Comparison of ENCODE assay signal across 21 cellular contexts in the genomic region with DNA sequence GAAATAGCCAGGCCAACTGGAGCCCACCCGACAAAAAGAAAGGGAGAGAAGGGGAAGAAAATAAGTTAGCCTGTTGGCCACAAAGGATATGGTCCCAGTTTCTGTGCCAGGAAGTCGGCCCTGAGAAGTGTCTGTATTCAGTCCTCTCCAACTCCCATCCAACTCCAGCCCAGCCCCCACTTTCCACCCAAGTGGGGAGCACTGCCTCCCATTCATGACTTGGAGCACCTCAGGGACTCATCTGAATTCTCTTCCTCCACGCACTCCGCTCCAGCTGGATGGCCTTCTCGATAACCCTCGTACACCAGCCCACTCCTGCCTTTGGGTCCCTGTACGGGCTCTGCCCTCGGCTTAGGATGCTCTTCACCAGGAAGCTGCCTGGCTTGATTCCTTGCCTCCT. TPM values are rescaled to one million over a fixed set of nuclear protein-coding genes. Genes with fewer than 3 reads are reported as not detected.
DNase-seq lines count a peak whose midpoint lies in the region; ATAC-seq, FAIRE-seq and TF ChIP-seq lines count a peak whose summit lies in the region.
"Had no signal": no experiment of that assay in that cellular context is flagged by ENCODE, and none has a peak within 500 bp of the region (broad histone marks: within the 10 kb centered on the region; RNA-seq: fewer than 3 reads in every experiment).

No MANE protein-coding gene starts in this region.

- H3K27ac Mint-ChIP-seq in brain (no peak overlapping the region), natural killer cell (no peak overlapping the region)

- H3K4me1 ChIP-seq in HepG2 (ENCODE audit: insufficient read depth, low read length) = peaks cover 22% of the 10 kb centered on the region
- H3K4me1 ChIP-seq in right lobe of liver = peaks cover 0 to 17% (median 4%) of the 10 kb centered on the region in 4 donors

- TF ChIP-seq RAD21 in HepG2 (CRISPR knock-in tag; IDR thresholded peaks at IDR 0.05) = no peak

- no peak overlapping the region for H3K4me2 ChIP-seq in HepG2 (ENCODE audit: low read depth, low read length)
- H3K4me2 ChIP-seq: KMS-11 had no signal

- H3K36me3 Mint-ChIP-seq in brain (no peaks in the 10 kb centered on the region), natural killer cell (no peaks in the 10 kb centered on the region)

- H3K9ac ChIP-seq in HepG2 (ENCODE audit: insufficient read depth, low read depth, low read length) = no peak overlapping the region
- H3K9ac ChIP-seq: KMS-11 had no signal

- H4K20me1 ChIP-seq in HepG2 (ENCODE audit: insufficient read depth, low read length) = peaks cover 2% of the 10 kb centered on the region; the same call in 1 of the 2 replicates

- H3K9me3 Mint-ChIP-seq in brain (no peaks in the 10 kb centered on the region), natural killer cell (no peaks in the 10 kb centered on the region)

- FAIRE-seq in HepG2 (lab: Jason Lieb, UNC) = no peak

- ATAC-seq in HepG2 = no peak
- ATAC-seq in right lobe of liver = no peak
- ATAC-seq in natural killer cell = no peak
- no peak for ATAC-seq in GM18519 (IDR thresholded peaks at IDR 0.05; ENCODE audit: low FRiP score, unreplicated experiment)

- no TSS peak for BruUV-seq in HepG2 (replicated peaks; lab: Mats Ljungman, UMichigan)

- H3K27me3 Mint-ChIP-seq in brain (peaks cover 90% of the 10 kb centered on the region), natural killer cell (ENCODE audit: low read depth in 2 of 2) (peaks cover 44 to 50% of the 10 kb centered on the region in 2 donors)

- TF ChIP-seq EP300 in HepG2 (IDR thresholded peaks at IDR 0.05; ENCODE audit: low read depth in 2 of 2, low read length in 2 of 2) = no peak
- TF ChIP-seq EP300 in HepG2 (CRISPR knock-in tag; IDR thresholded peaks at IDR 0.05; ENCODE audit: borderline replicate concordance) = no peak

- in situ Hi-C loops in HepG2 (cut with HindIII; ENCODE audit: extremely low pct_ligation_motif_present, low pct_unique_long_range_greater_than_20kb) = loop anchor here (10.0 kb wide), 1 partner anchor 198 kb away; the partner anchor contains the start of gene RHOC

- H3K9me3 ChIP-seq in HepG2 (ENCODE audit: low read length) = no peaks in the 10 kb centered on the region
- no peaks in the 10 kb centered on the region for H3K9me3 ChIP-seq in right lobe of liver
- H3K9me3 ChIP-seq: HAP-1 had no signal

- POLR2A ChIA-PET in HepG2 (lab: Yijun Ruan, JAX) = no interaction called here

- TF ChIP-seq CTCF in HepG2 (CRISPR knock-in tag; IDR thresholded peaks at IDR 0.05) (no peak), right lobe of liver (IDR thresholded peaks at IDR 0.05) (no peak), brain (conservative IDR thresholded peaks at IDR 0.05) (no peak), natural killer cell (IDR thresholded peaks at IDR 0.05) (no peak)

- intact Hi-C loops in HepG2 (cut with micrococcal nuclease; ENCODE audit: unreplicated experiment) (no loop called here), right lobe of liver (cut with DNase I) (loop anchor here in 1 of 2 donors (10.0 kb wide), 1 partner anchor 198 kb away; the partner anchor contains the start of gene RHOC), natural killer cell (cut with micrococcal nuclease) (loop anchor here (10.0 kb wide), 1 partner anchor 298 kb away; no protein-coding TSS in a partner anchor)

- H3K4me3 Mint-ChIP-seq in brain = peak overlapping the region in 3 of 5 experiments; percentile 62 to 87 (median 83)
- H3K4me3 Mint-ChIP-seq in natural killer cell = peak overlapping the region; percentile 89

- TF ChIP-seq POLR2A in HepG2 (IDR thresholded peaks at IDR 0.05; ENCODE audit: insufficient read depth in 1 of 2, low read depth in 2 of 2, low read length in 2 of 2) = no peak
- no peak for TF ChIP-seq POLR2A in right lobe of liver (IDR thresholded peaks at IDR 0.05)

- H3K27ac ChIP-seq in HepG2 (ENCODE audit: extremely low read length, insufficient read depth, low read length) (no peak overlapping the region), right lobe of liver (no peak overlapping the region)
- H3K27ac ChIP-seq: 22Rv1, HL-60, KMS-11 had no signal

- H3K79me2 ChIP-seq in HepG2 (ENCODE audit: insufficient read depth, low read length) = no peaks in the 10 kb centered on the region

- CTCF ChIA-PET in HepG2 (lab: Yijun Ruan, JAX; ENCODE audit: low intra/inter-chr PET ratio, low total read pairs) = no interaction called here

- H3K36me3 ChIP-seq in HepG2 (replicated peaks in 1 of 2; ENCODE audit: control insufficient read depth in 1 of 2, insufficient read depth in 2 of 2, low read length in 2 of 2) = no peaks in the 10 kb centered on the region
- no peaks in the 10 kb centered on the region for H3K36me3 ChIP-seq in right lobe of liver
- H3K36me3 ChIP-seq: HAP-1 had no signal

- H3K4me3 ChIP-seq in HepG2 (replicated peaks in 1 of 3; ENCODE audit: insufficient read depth in 1 of 3, low read depth in 2 of 3, low read length in 3 of 3) (no peak overlapping the region), right lobe of liver (no peak overlapping the region)
- H3K4me3 ChIP-seq: HAP-1 had no signal

- WGBS in HepG2 (ENCODE audit: low lambda C conversion rate) = 63% methylated on average over 8 of the region's 8 CpGs
- WGBS in right lobe of liver (ENCODE audit: insufficient coverage, low coverage, low lambda C conversion rate, missing lambda C conversion rate) = 92% methylated on average over 4 of the region's 8 CpGs

- H3K4me1 Mint-ChIP-seq in brain = peaks cover 30% of the 10 kb centered on the region
- peaks cover 0 to 8% of the 10 kb centered on the region in 2 donors for H3K4me1 Mint-ChIP-seq in natural killer cell

- no peak for DNase-seq in HepG2 (ENCODE audit: low spot score)
- no peak for DNase-seq in right lobe of liver
- DNase-seq in natural killer cell = no peak
- DNase-seq in NCI-H526 (lab: John Stamatoyannopoulos, UW) = no peak
- no peak for DNase-seq in NCI-H345 (lab: John Stamatoyannopoulos, UW)
- DNase-seq in activated naive CD4-positive, alpha-beta T cell (lab: John Stamatoyannopoulos, UW) = no peak
- DNase-seq: ACHN, C1 segment of cervical spinal cord, MV-4-11, NCI-H1105 treated with DMSO at 0.1 percent for 48 hours, NCI-H2029 treated with DMSO at 0.1 percent for 48 hours, NCI-H446, NCI-H526 treated with DMSO at 0.1 percent for 48 hours, Right ventricle myocardium superior had no signal

- H3K27me3 ChIP-seq in HepG2 (ENCODE audit: control insufficient read depth in 1 of 2, insufficient read depth in 2 of 2, low read length in 2 of 2) (peaks cover 18 to 92% of the 10 kb centered on the region in 2 experiments; a peak in 4 of 5 replicates), right lobe of liver (peaks cover 4 to 19% of the 10 kb centered on the region in 2 donors)

- H2AFZ ChIP-seq in HepG2 (ENCODE audit: low read length) = no peak overlapping the region

TF ChIP-seq in HepG2, 621 proteins besides CTCF, POLR2A, EP300 and RAD21 (continues in another document):
- TF ChIP-seq CAMTA2 (CRISPR knock-in tag; IDR thresholded peaks at IDR 0.05; ENCODE audit: borderline replicate concordance) (no peak), ZNF383 (CRISPR knock-in tag; IDR thresholded peaks at IDR 0.05; ENCODE audit: borderline replicate concordance) (no peak), ZUFSP (CRISPR knock-in tag; IDR thresholded peaks at IDR 0.05; ENCODE audit: borderline replicate concordance) (no peak), ZC3H13 (CRISPR knock-in tag; IDR thresholded peaks at IDR 0.05) (no peak), SYNCRIP (IDR thresholded peaks at IDR 0.05; ENCODE audit: insufficient read depth, low read depth, low read length) (no peak), PHB2 (IDR thresholded peaks at IDR 0.05; ENCODE audit: partially characterized antibody) (no peak), ZNF263 (CRISPR knock-in tag; IDR thresholded peaks at IDR 0.05) (peak; percentile 55; the same call in 1 of the 2 replicates), POLR2AphosphoS5 (IDR thresholded peaks at IDR 0.05; ENCODE audit: low read depth, low read length) (no peak)

RNA-seq across cellular contexts. Expression of gene WNT2B, which starts 2.0 kb away (rescaled TPM):
- total RNA-seq in HepG2 (2016; rRNA removed; fragmentation: Illumina TruSeq; extraction: Trizol) = 0.04 and 0.11 TPM in 2 replicates
- not detected in 2 replicates for total RNA-seq in HepG2 (2016; cell fraction: cytosol; rRNA removed; fragmentation: Illumina TruSeq; extraction: Trizol; ENCODE audit: low read depth)
- 0.13 and 0.17 TPM in 2 replicates for total RNA-seq in HepG2 (2016; cell fraction: insoluble cytoplasmic fraction; rRNA removed; fragmentation: Illumina TruSeq; extraction: Trizol)
- total RNA-seq in HepG2 (2016; cell fraction: membrane; rRNA removed; fragmentation: Illumina TruSeq; extraction: Trizol) = 0.06 and 0.07 TPM in 2 replicates
- total RNA-seq in HepG2 (2016; cell fraction: nucleus; rRNA removed; fragmentation: Illumina TruSeq; extraction: Trizol) = 0.41 and 0.68 TPM in 2 replicates
- 0.32 and 0.69 TPM in 2 replicates for polyA plus RNA-seq in HepG2 (2011; rRNA removed)
- 0.07 and 0.13 TPM in 2 replicates for polyA plus RNA-seq in HepG2 (2011; cell fraction: cytosol; rRNA removed)
- 2.2 and 2.5 TPM in 2 replicates for polyA plus RNA-seq in HepG2 (2011; cell fraction: nucleus; rRNA removed)
- 0.70 and 0.88 TPM in 2 replicates for polyA plus RNA-seq in HepG2 (2012)
- not detected in 2 replicates for polyA plus RNA-seq in HepG2 (2016; cell fraction: cytosol; fragmentation: Illumina TruSeq; extraction: Trizol; ENCODE audit: low read depth)
- polyA plus RNA-seq in HepG2 (2016; cell fraction: insoluble cytoplasmic fraction; fragmentation: Illumina TruSeq; extraction: Trizol; ENCODE audit: low read depth) = 0.02 and 0.05 TPM in 2 replicates
- polyA plus RNA-seq in HepG2 (2016; cell fraction: membrane; fragmentation: Illumina TruSeq; extraction: Trizol; ENCODE audit: low read depth) = 0.03 TPM in 1 of 2 replicates, not detected in the other
- polyA plus RNA-seq in HepG2 (2016; cell fraction: nucleus; fragmentation: Illumina TruSeq; extraction: Trizol; ENCODE audit: insufficient read depth, low read depth) = 0.36 and 0.89 TPM in 2 replicates
- polyA minus RNA-seq in HepG2 (2011; rRNA and poly(A)+ RNA removed; ENCODE audit: low replicate concordance) = 0.74 and 0.84 TPM in 2 replicates
- 0.09 and 0.20 TPM in 2 replicates for polyA minus RNA-seq in HepG2 (2011; cell fraction: cytosol; rRNA and poly(A)+ RNA removed)
- polyA minus RNA-seq in HepG2 (2011; cell fraction: nucleus; rRNA and poly(A)+ RNA removed) = 2.8 and 4.0 TPM in 2 replicates
- under 1 TPM; 0.20 to 0.68 (median 0.37) TPM for total RNA-seq in right lobe of liver
- 0.68 TPM for polyA plus RNA-seq in brain (ENCODE audit: insufficient read depth, low read depth, low replicate concordance)
- under 1 TPM; 0.16 to 0.20 (median 0.18) TPM for total RNA-seq in natural killer cell
- total RNA-seq: RPMI7951 had no signal
